In genomic region chr4:80611366-80611765, GRCh38 we compare ENCODE assay signal across 13 cellular contexts.
DNase-seq lines count a peak whose midpoint lies in the region; ATAC-seq, FAIRE-seq and TF ChIP-seq lines count a peak whose summit lies in the region.
"Had no signal": no experiment of that assay in that cellular context is flagged by ENCODE, and none has a peak within 500 bp of the region (broad histone marks: within the 10 kb centered on the region; RNA-seq: fewer than 3 reads in every experiment).

No MANE protein-coding gene starts in this region.

- intact Hi-C loops in HepG2 (cut with micrococcal nuclease; ENCODE audit: unreplicated experiment) (no loop called here), heart left ventricle (cut with DNase I) (no loop called here)

- TF ChIP-seq CTCF in GM12865 (IDR thresholded peaks at IDR 0.05; ENCODE audit: insufficient read depth, low read depth, low read length, missing control alignments): no peak
- TF ChIP-seq CTCF in HepG2 (CRISPR knock-in tag; IDR thresholded peaks at IDR 0.05): no peak
- no peak for TF ChIP-seq CTCF in heart left ventricle (IDR thresholded peaks at IDR 0.05)

- no peak overlapping the region for H2AFZ ChIP-seq in HepG2 (ENCODE audit: low read length)

- DNase-seq in GM12865 (ENCODE audit: low read depth) (peak; percentile 8), NCI-H526 (lab: John Stamatoyannopoulos, UW) (peak; percentile 62 to 65), HepG2 (ENCODE audit: low spot score) (no peak), HK-2 (ENCODE audit: unreplicated experiment) (no peak), heart left ventricle (no peak), AML-193 (lab: John Stamatoyannopoulos, UW) (no peak)
- DNase-seq: activated T-cell treated with anti-CD3 and anti-CD28 coated beads, Interleukin-2, amount 50 U/mL, for 1 hour; NCI-H1930; stimulated activated naive CD4-positive, alpha-beta T cell treated with Interleukin-2 at 50 U/mL for 16 hours had no signal

- H3K36me3 ChIP-seq in HepG2 (replicated peaks in 1 of 2; ENCODE audit: control insufficient read depth in 1 of 2, insufficient read depth in 2 of 2, low read length in 2 of 2): no peaks in the 10 kb centered on the region
- no peaks in the 10 kb centered on the region for H3K36me3 ChIP-seq in heart left ventricle

- H3K9me3 ChIP-seq in HepG2 (ENCODE audit: low read length) (no peaks in the 10 kb centered on the region), heart left ventricle (peaks cover 0 to 5% (median 0%) of the 10 kb centered on the region in 12 donors)

- no peak overlapping the region for H3K4me3 ChIP-seq in GM12865 (ENCODE audit: low read depth, low read length)
- no peak overlapping the region for H3K4me3 ChIP-seq in HepG2 (replicated peaks in 1 of 3; ENCODE audit: insufficient read depth in 1 of 3, low read depth in 2 of 3, low read length in 3 of 3)
- H3K4me3 ChIP-seq in heart left ventricle: no peak overlapping the region

- no peaks in the 10 kb centered on the region for H3K79me2 ChIP-seq in HepG2 (ENCODE audit: insufficient read depth, low read length)

- H4K20me1 ChIP-seq in HepG2 (ENCODE audit: insufficient read depth, low read length): no peaks in the 10 kb centered on the region

- H3K27me3 ChIP-seq in HepG2 (ENCODE audit: control insufficient read depth in 1 of 2, insufficient read depth in 2 of 2, low read length in 2 of 2) (no peaks in the 10 kb centered on the region), heart left ventricle (no peaks in the 10 kb centered on the region)

- WGBS in HepG2 (ENCODE audit: low lambda C conversion rate): 0% methylated on average over 3 of the region's 3 CpGs
- WGBS in heart left ventricle, 4 donors: 70 to 72% (median 71%) methylated on average over 3 of the region's 3 CpGs

- FAIRE-seq in HepG2 (lab: Jason Lieb, UNC): no peak

- H3K27ac ChIP-seq in HepG2 (ENCODE audit: extremely low read length, insufficient read depth, low read length): no peak overlapping the region
- no peak overlapping the region for H3K27ac ChIP-seq in heart left ventricle

- H3K4me1 ChIP-seq in HepG2 (ENCODE audit: insufficient read depth, low read length): no peaks in the 10 kb centered on the region
- H3K4me1 ChIP-seq in heart left ventricle: no peaks in the 10 kb centered on the region

- CTCF ChIA-PET in HepG2 (lab: Yijun Ruan, JAX; ENCODE audit: low intra/inter-chr PET ratio, low total read pairs): no interaction called here

- no peak for TF ChIP-seq POLR2A in HepG2 (IDR thresholded peaks at IDR 0.05; ENCODE audit: insufficient read depth in 1 of 2, low read depth in 2 of 2, low read length in 2 of 2)
- no peak for TF ChIP-seq POLR2A in heart left ventricle (IDR thresholded peaks at IDR 0.05)

- ATAC-seq in GM21423 (IDR thresholded peaks at IDR 0.05; ENCODE audit: unreplicated experiment) (peak; percentile 77), HG03135 (IDR thresholded peaks at IDR 0.05; ENCODE audit: unreplicated experiment) (peak; percentile 75), HepG2 (no peak), heart left ventricle (no peak)
- ATAC-seq: sciatic nerve, SK-N-SH treated with all-trans-retinoic acid at 6 μM for 48 hours had no signal

- no peak for TF ChIP-seq EP300 in HepG2 (IDR thresholded peaks at IDR 0.05; ENCODE audit: low read depth in 2 of 2, low read length in 2 of 2)
- no peak for TF ChIP-seq EP300 in HepG2 (CRISPR knock-in tag; IDR thresholded peaks at IDR 0.05; ENCODE audit: borderline replicate concordance)

- no peak overlapping the region for H3K4me2 ChIP-seq in HepG2 (ENCODE audit: low read depth, low read length)

- BruUV-seq in HepG2 (replicated peaks; lab: Mats Ljungman, UMichigan): no TSS peak

- POLR2A ChIA-PET in HepG2 (lab: Yijun Ruan, JAX): no interaction called here

- H3K9ac ChIP-seq in HepG2 (ENCODE audit: insufficient read depth, low read depth, low read length): no peak overlapping the region

- no peak for TF ChIP-seq RAD21 in HepG2 (CRISPR knock-in tag; IDR thresholded peaks at IDR 0.05)

- in situ Hi-C loops in HepG2 (cut with HindIII; ENCODE audit: extremely low pct_ligation_motif_present, low pct_unique_long_range_greater_than_20kb): no loop called here

TF ChIP-seq in HepG2, 621 proteins besides CTCF, POLR2A, EP300 and RAD21:
- TF ChIP-seq KAT7 (CRISPR knock-in tag; IDR thresholded peaks at IDR 0.05; ENCODE audit: borderline replicate concordance) (no peak), ZNF253 (CRISPR knock-in tag; IDR thresholded peaks at IDR 0.05; ENCODE audit: borderline replicate concordance) (no peak), ZC3H4 (CRISPR knock-in tag; IDR thresholded peaks at IDR 0.05; ENCODE audit: borderline replicate concordance) (no peak)

Comparison
In these comparisons a context has a peak if more than half of its experiments do, and no peak if none do; other contexts are left out.
1. DNase-seq: peak in GM12865 (single experiment) and NCI-H526 (2 of 2); none in HepG2 (single experiment), HK-2 (single experiment), heart left ventricle (0 of 5) and AML-193 (0 of 2).
2. ATAC-seq: peak in GM21423 (single experiment) and HG03135 (single experiment); none in HepG2 (single experiment) and heart left ventricle (0 of 4).